In the genomic region with DNA sequence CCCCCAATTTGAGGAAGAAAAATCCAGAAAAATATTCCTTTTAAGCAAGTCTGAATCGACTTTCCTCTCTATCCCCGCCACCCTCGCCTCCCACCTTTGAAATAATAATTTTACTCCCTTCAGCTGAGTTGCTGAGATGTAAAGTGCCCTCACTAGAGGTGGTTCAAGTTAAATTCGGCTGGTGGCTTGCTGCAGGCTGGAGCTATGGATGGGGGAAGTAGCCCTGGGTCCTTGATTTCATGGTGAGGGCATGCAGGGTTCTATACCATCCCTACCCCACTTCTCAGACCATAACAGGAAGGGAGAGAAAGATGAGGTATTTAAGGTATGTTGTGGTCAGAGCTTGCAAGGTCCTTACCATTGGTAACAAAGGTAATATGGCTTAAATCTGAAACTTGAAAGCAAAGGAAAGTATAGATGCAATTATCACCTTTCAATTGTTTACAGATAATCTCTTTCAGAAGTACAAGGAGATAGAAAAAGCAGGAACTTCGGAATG, we compare ENCODE assay signal across 8 cellular contexts.
DNase-seq lines count a peak whose midpoint lies in the region; ATAC-seq, FAIRE-seq and TF ChIP-seq lines count a peak whose summit lies in the region.

No MANE protein-coding gene starts in this region.

- no peak overlapping the region for H2AK5ac ChIP-seq in H1 (ENCODE audit: low read depth, low read length)

- H4K8ac ChIP-seq in H1 (ENCODE audit: extremely low read depth, insufficient read depth, low read length) = no peak overlapping the region

- H3F3A ChIP-seq in PC-9 (ENCODE audit: insufficient read depth, low read depth) = peaks cover 37% of the 10 kb centered on the region

- no TSS peak for BruUV-seq in PC-9 (replicated peaks; lab: Mats Ljungman, UMichigan)

- no peak overlapping the region for H2BK15ac ChIP-seq in H1 (ENCODE audit: low read length)

- in situ Hi-C loops in gastrocnemius medialis (cut with MboI; ENCODE audit: low sequenced_read_pairs in 4 of 4) = no loop called here

- H2BK120ac ChIP-seq in H1 (replicated peaks; ENCODE audit: low read depth, low read length) = no peak overlapping the region

- no peak overlapping the region for H3K56ac ChIP-seq in H1 (replicated peaks; ENCODE audit: insufficient read length, low read depth, low read length)

- H4K91ac ChIP-seq in H1 (replicated peaks; ENCODE audit: insufficient read length, low read length) = no peak overlapping the region

- no peak for FAIRE-seq in H1 (lab: Jason Lieb, UNC)

- no peaks in the 10 kb centered on the region for H3K79me1 ChIP-seq in H1 (ENCODE audit: low read depth, low read length)

- no peak overlapping the region for H3K18ac ChIP-seq in H1 (ENCODE audit: extremely low read depth, low read length)

- intact Hi-C loops in PC-9 (cut with micrococcal nuclease; ENCODE audit: unreplicated experiment) = loop anchor here (1.0 to 10.0 kb wide), 2 partner anchors 51 to 68 kb away; no protein-coding TSS in a partner anchor
- intact Hi-C loops in gastrocnemius medialis (cut with DNase I; ENCODE audit: low total_unique reads) = loop anchor here (5.0 kb wide), 1 partner anchor 139 kb away; no protein-coding TSS in a partner anchor

- H3K23ac ChIP-seq in H1 (ENCODE audit: insufficient read length) = no peak overlapping the region

- peak overlapping the region; percentile 73; the same call in 1 of the 2 replicates for H2BK12ac ChIP-seq in H1 (ENCODE audit: low read depth, low read length)

- CTCF ChIA-PET in PC-9 (lab: Charles Lee) = interaction anchor here (1.5 to 2.1 kb wide), 2 partner anchors 27 to 68 kb away, joined by 3 to 8 read pairs; no protein-coding TSS in a partner anchor
- CTCF ChIA-PET in H1 (lab: Charles Lee; ENCODE audit: partially characterized antibody) = interaction anchor here (0.6 to 1.4 kb wide), 5 partner anchors 14 to 417 kb away, joined by 3 to 5 read pairs (median 3); no protein-coding TSS in a partner anchor

- no peak overlapping the region for H3K4ac ChIP-seq in H1 (replicated peaks; ENCODE audit: insufficient read length, low read depth, low read length)

- H2BK20ac ChIP-seq in H1 (ENCODE audit: low read length) = no peak overlapping the region

- peak overlapping the region; percentile 15; the same call in 1 of the 2 replicates for H3K4me3 ChIP-seq in PC-9
- no peak overlapping the region for H3K4me3 ChIP-seq in H1 (ENCODE audit: extremely low read depth in 1 of 4, insufficient read depth in 2 of 4, low read depth in 3 of 4, low read length in 4 of 4)
- H3K4me3 ChIP-seq in gastrocnemius medialis = peak overlapping the region in 1 of 4 donors; percentile 61
- H3K4me3 ChIP-seq in WERI-Rb-1 (ENCODE audit: low read depth, low read length) = no peak overlapping the region

- H2AFZ ChIP-seq in PC-9 (no peak overlapping the region), H1 (ENCODE audit: low read length) (peak overlapping the region; percentile 89; the same call in 1 of the 2 replicates)

- H4K5ac ChIP-seq in H1 (ENCODE audit: insufficient read length, low read depth, low read length) = no peak overlapping the region

- H3K9ac ChIP-seq in H1 (replicated peaks in 1 of 4; ENCODE audit: extremely low read depth in 1 of 4, low read depth in 3 of 4, low read length in 3 of 4) = no peak overlapping the region

- TF ChIP-seq POLR2A in H1 (IDR thresholded peaks at IDR 0.05; ENCODE audit: control extremely low read depth in 1 of 2, low read depth in 2 of 2, low read length in 2 of 2) (no peak), gastrocnemius medialis (IDR thresholded peaks at IDR 0.05) (no peak)

- H3K36me3 ChIP-seq in PC-9 (ENCODE audit: low read depth) (peaks cover 12% of the 10 kb centered on the region), H1 (ENCODE audit: control insufficient read depth in 2 of 4, insufficient read depth in 4 of 4, low read length in 3 of 4) (no peaks in the 10 kb centered on the region), gastrocnemius medialis (no peaks in the 10 kb centered on the region), WERI-Rb-1 (no peaks in the 10 kb centered on the region)

- POLR2A ChIA-PET in PC-9 (lab: Charles Lee; ENCODE audit: unreplicated experiment) (interaction anchor here (0.6 to 2.0 kb wide), 6 partner anchors 27 to 128 kb away, joined by 3 to 29 read pairs (median 4); no protein-coding TSS in a partner anchor), H1 (lab: Charles Lee; ENCODE audit: partially characterized antibody) (interaction anchor here (1.0 to 1.6 kb wide), 2 partner anchors 9 to 11 kb away, joined by 4 to 7 read pairs; no protein-coding TSS in a partner anchor)

- H3K27me3 ChIP-seq in PC-9 (ENCODE audit: insufficient read depth, low read depth) (no peaks in the 10 kb centered on the region), H1 (replicated peaks in 1 of 4; ENCODE audit: control insufficient read depth in 3 of 4, extremely low read depth in 1 of 4, insufficient read depth in 3 of 4, low read length in 3 of 4) (peaks cover 0 to 1% (median 0%) of the 10 kb centered on the region in 4 experiments; a peak in 1 of 7 replicates), gastrocnemius medialis (no peaks in the 10 kb centered on the region), WERI-Rb-1 (ENCODE audit: insufficient read depth, low read depth, severe bottlenecking) (no peaks in the 10 kb centered on the region)

- TF ChIP-seq RAD21 in H1 (IDR thresholded peaks at IDR 0.05 in 1 of 2, conservative IDR thresholded peaks at IDR 0.05 in 1 of 2; ENCODE audit: low read depth in 2 of 2, low read length in 2 of 2) = no peak

- no peak overlapping the region for H2BK5ac ChIP-seq in H1 (ENCODE audit: low read depth, low read length)

- TF ChIP-seq CTCF in PC-9 (conservative IDR thresholded peaks at IDR 0.05) (no peak), H1 (IDR thresholded peaks at IDR 0.05; ENCODE audit: control extremely low read depth in 1 of 3, insufficient read depth in 1 of 3, low read depth in 1 of 3, low read length in 3 of 3) (no peak), gastrocnemius medialis (IDR thresholded peaks at IDR 0.05 in 4 of 5, conservative IDR thresholded peaks at IDR 0.05 in 1 of 5) (no peak), WERI-Rb-1 (IDR thresholded peaks at IDR 0.05; ENCODE audit: low read depth, low read length) (no peak)

- H3K23me2 ChIP-seq in H1 (ENCODE audit: low read depth, low read length) = no peaks in the 10 kb centered on the region

- H3K4me2 ChIP-seq in PC-9 (peak overlapping the region; percentile 61), H1 (ENCODE audit: insufficient read depth in 1 of 2, low read depth in 2 of 2, low read length in 2 of 2) (peak overlapping the region; percentile 17 to 75; a peak in 2 of 4 replicates)

- no peaks in the 10 kb centered on the region for H3K9me2 ChIP-seq in PC-9 (ENCODE audit: insufficient read depth)

- H3K4me1 ChIP-seq in PC-9 (replicated peaks; ENCODE audit: insufficient read depth) (peaks cover 71% of the 10 kb centered on the region), H1 (replicated peaks in 1 of 4; ENCODE audit: control insufficient read depth in 3 of 4, insufficient read depth in 4 of 4, low read length in 3 of 4) (peaks cover 0 to 16% (median 11%) of the 10 kb centered on the region in 4 experiments; a peak in 4 of 7 replicates), gastrocnemius medialis (peaks cover 20 to 48% of the 10 kb centered on the region in 2 donors)

- peak overlapping the region; percentile 100 for H3K27ac ChIP-seq in PC-9
- no peak overlapping the region for H3K27ac ChIP-seq in H1 (ENCODE audit: low read depth, low read length)
- H3K27ac ChIP-seq in gastrocnemius medialis = peak overlapping the region; percentile 82 to 91 (median 86)
- no peak overlapping the region for H3K27ac ChIP-seq in WERI-Rb-1

- WGBS in H1 (ENCODE audit: extremely low coverage in 1 of 2, insufficient coverage in 1 of 2, insufficient read length in 1 of 2, insufficient replicate concordance in 2 of 2, low coverage in 1 of 2, low lambda C conversion rate in 2 of 2, missing lambda C conversion rate in 1 of 2), 2 experiments = 72% methylated on average over 5 of the region's 5 CpGs; no CpG with 5 or more reads in 1 of the 2 experiments

- H4K20me1 ChIP-seq in PC-9 (ENCODE audit: insufficient read depth) (no peaks in the 10 kb centered on the region), H1 (replicated peaks in 1 of 2; ENCODE audit: control insufficient read depth in 1 of 2, insufficient read depth in 2 of 2, low read length in 2 of 2) (no peaks in the 10 kb centered on the region)

- no peak overlapping the region for H3K14ac ChIP-seq in H1 (ENCODE audit: insufficient read length)

- ATAC-seq in GM19463 (IDR thresholded peaks at IDR 0.05; ENCODE audit: unreplicated experiment) = peak; percentile 30
- ATAC-seq in gastrocnemius medialis = no peak
- ATAC-seq in esophagus mucosa = no peak

- no peak for TF ChIP-seq EP300 in H1 (IDR thresholded peaks at IDR 0.05; ENCODE audit: borderline replicate concordance in 1 of 2, low read depth in 2 of 2, low read length in 2 of 2)

- H3K9me3 ChIP-seq in PC-9 (ENCODE audit: insufficient read depth, low read depth) (no peaks in the 10 kb centered on the region), H1 (ENCODE audit: insufficient read depth in 2 of 2, low read depth in 1 of 2, low read length in 1 of 2) (no peaks in the 10 kb centered on the region), gastrocnemius medialis (no peaks in the 10 kb centered on the region), WERI-Rb-1 (ENCODE audit: severe bottlenecking) (no peaks in the 10 kb centered on the region)

- DNase-seq in PC-9 = peak; percentile 51 to 90
- DNase-seq in H1 (ENCODE audit: low read depth in 1 of 2, low spot score in 2 of 2) = no peak
- no peak for DNase-seq in gastrocnemius medialis
- DNase-seq in DMS79 treated with DMSO at 0.1 percent for 48 hours (lab: John Stamatoyannopoulos, UW) = no peak
- no peak for DNase-seq in Ammon's horn (ENCODE audit: low spot score)
- DNase-seq in WERI-Rb-1 = no peak

- H3K79me2 ChIP-seq in PC-9 (ENCODE audit: low read depth) (peaks cover 24% of the 10 kb centered on the region), H1 (ENCODE audit: control insufficient read depth in 1 of 2, insufficient read depth in 2 of 2, low read length in 2 of 2) (no peaks in the 10 kb centered on the region)

TF ChIP-seq in H1, 55 proteins besides CTCF, POLR2A, EP300 and RAD21 (continues in another document):
- TF ChIP-seq PHF8 (conservative IDR thresholded peaks at IDR 0.05; ENCODE audit: low read depth, low read length) (no peak), MAFK (IDR thresholded peaks at IDR 0.05; ENCODE audit: low read depth, low read length) (0 out of 2 replicates have a peak, but pooled peaks have one; percentile 23), SRF (IDR thresholded peaks at IDR 0.05; ENCODE audit: low read depth, low read length) (0 out of 2 replicates have a peak, but pooled peaks have one; percentile 4), BCL11A (IDR thresholded peaks at IDR 0.05; ENCODE audit: low read depth in 2 of 2, low read length in 2 of 2) (no peak), GTF2F1 (IDR thresholded peaks at IDR 0.05; ENCODE audit: borderline replicate concordance, low read depth, low read length) (no peak), SIX5 (IDR thresholded peaks at IDR 0.05; ENCODE audit: low read depth, low read length) (no peak)
- TF ChIP-seq, protein P1, sequence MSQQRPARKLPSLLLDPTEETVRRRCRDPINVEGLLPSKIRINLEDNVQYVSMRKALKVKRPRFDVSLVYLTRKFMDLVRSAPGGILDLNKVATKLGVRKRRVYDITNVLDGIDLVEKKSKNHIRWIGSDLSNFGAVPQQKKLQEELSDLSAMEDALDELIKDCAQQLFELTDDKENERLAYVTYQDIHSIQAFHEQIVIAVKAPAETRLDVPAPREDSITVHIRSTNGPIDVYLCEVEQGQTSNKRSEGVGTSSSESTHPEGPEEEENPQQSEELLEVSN (IDR thresholded peaks at IDR 0.05) = no peak

Comparison
In these comparisons a context has a peak if more than half of its experiments do, and no peak if none do; other contexts are left out.
1. DNase-seq: peak in PC-9 (2 of 2); none in H1 (0 of 2), gastrocnemius medialis (0 of 2), DMS79 treated with DMSO at 0.1 percent for 48 hours (single experiment), Ammon's horn (single experiment) and WERI-Rb-1 (single experiment).
2. H3K27ac ChIP-seq: peak in PC-9 (single experiment) and gastrocnemius medialis (4 of 4); none in H1 (single experiment) and WERI-Rb-1 (single experiment).